34 cellular contexts compared by ENCODE assay signal in the genomic region with DNA sequence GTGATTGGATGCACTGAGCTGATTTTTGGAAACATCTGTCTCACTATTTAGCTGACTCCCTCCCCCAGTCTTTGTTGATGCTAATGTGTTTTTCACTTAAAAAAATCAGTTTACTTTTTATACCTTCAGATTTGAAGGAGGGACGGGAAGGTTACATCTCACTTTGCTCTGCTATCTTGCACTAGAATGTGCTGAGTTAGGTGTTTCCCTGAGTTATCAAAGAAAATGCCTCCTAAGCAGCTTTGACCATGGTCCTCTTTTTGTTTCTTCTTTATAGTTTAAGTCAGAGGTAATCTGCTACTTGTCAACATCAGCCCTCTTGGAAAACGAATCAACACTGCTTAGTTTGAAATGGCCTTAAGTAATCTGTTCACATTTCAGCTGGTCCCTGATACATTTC.
"Had no signal": no experiment of that assay in that cellular context is flagged by ENCODE, and none has a peak within 500 bp of the region (broad histone marks: within the 10 kb centered on the region; RNA-seq: fewer than 3 reads in every experiment).

No MANE protein-coding gene starts in this region.

- H3K36me3 ChIP-seq: MG63 had no signal

- H3K4me3 ChIP-seq: MG63 had no signal

- DNase-seq: Karpas-422, Kasumi-1, MG63, MM.1S, MV-4-11, NCI-H1048, NCI-H1092, NCI-H1092 treated with DMSO at 0.1 percent for 48 hours, NCI-H1105, NCI-H1105 treated with DMSO at 0.1 percent for 48 hours, NCI-H1417, NCI-H1417 treated with DMSO at 0.1 percent for 48 hours, NCI-H1436, NCI-H1436 treated with DMSO at 0.1 percent for 48 hours, NCI-H1694, NCI-H1694 treated with DMSO at 0.1 percent for 48 hours, NCI-H187, NCI-H187 treated with DMSO at 0.1 percent for 48 hours, NCI-H1930, NCI-H2029, NCI-H2029 treated with DMSO at 0.1 percent for 48 hours, NCI-H2081, NCI-H2081 treated with DMSO at 0.1 percent for 48 hours, NCI-H2107, NCI-H2171, NCI-H2171 treated with DMSO at 0.1 percent for 48 hours, NCI-H2227 treated with DMSO at 0.1 percent for 48 hours, NCI-H226, NCI-H345, NCI-H446, NCI-H446 treated with DMSO at 0.1 percent for 48 hours, NCI-H510A, NCI-H510A treated with DMSO at 0.1 percent for 48 hours, NCI-H524 had no signal

- H3K27me3 ChIP-seq: MG63 had no signal
